8 cellular contexts compared by ENCODE assay signal in the genomic region with DNA sequence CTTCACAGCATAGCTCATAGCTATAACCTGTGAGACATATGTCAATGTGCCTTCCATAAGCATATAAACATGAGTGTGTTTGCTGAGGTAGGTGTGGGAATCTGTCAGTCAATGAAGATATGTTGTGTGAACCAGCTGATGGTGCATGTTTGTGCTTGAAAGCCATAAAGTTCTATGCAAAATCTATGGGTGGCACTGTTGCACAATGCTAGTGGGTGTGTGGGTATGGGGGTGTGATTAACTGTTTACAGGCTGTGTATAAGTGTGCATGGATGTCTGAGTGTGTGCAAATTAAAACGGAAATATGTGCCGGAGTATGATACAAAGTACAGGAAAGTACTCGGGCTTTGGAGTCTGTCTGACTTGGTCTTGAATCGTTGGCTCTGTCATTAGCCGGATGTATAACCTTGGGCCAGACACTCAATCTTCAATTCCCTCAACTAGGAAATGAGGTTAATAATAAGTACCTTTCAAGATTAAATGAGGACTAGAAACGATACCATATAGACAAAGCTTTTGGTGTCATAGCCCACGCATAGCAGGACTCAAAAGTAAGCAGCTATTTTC. TPM values are rescaled to one million over a fixed set of nuclear protein-coding genes. Genes with fewer than 3 reads are reported as not detected.
DNase-seq lines count a peak whose midpoint lies in the region; FAIRE-seq and TF ChIP-seq lines count a peak whose summit lies in the region.

No MANE protein-coding gene starts in this region.

- no peaks in the 10 kb centered on the region for H3K9me3 Mint-ChIP-seq in T-helper 2 cell treated with Interferon-gamma antibody and Interleukin-4, amounts not matched to agents 5 μg/mL and 100 μg/mL, for 36 hours

- H3K4me3 ChIP-seq in cardiac fibroblast (replicated peaks in 1 of 2; ENCODE audit: low read depth in 2 of 2, low read length in 2 of 2), result no peak overlapping the region

- H3K27ac Mint-ChIP-seq in T-helper 2 cell treated with Interferon-gamma antibody and Interleukin-4, amounts not matched to agents 5 μg/mL and 100 μg/mL, for 36 hours, result peak overlapping the region; percentile 89

- TF ChIP-seq CTCF in cardiac fibroblast (IDR thresholded peaks at IDR 0.05; ENCODE audit: low read depth, low read length), result no peak

- H3K4me3 Mint-ChIP-seq in T-helper 2 cell treated with Interferon-gamma antibody and Interleukin-4, amounts not matched to agents 5 μg/mL and 100 μg/mL, for 36 hours, result peak overlapping the region; percentile 96

- H3K36me3 Mint-ChIP-seq in T-helper 2 cell treated with Interferon-gamma antibody and Interleukin-4, amounts not matched to agents 5 μg/mL and 100 μg/mL, for 36 hours (ENCODE audit: low read depth), result peaks cover 22% of the 10 kb centered on the region

- no peaks in the 10 kb centered on the region for H3K27me3 Mint-ChIP-seq in T-helper 2 cell treated with Interferon-gamma antibody and Interleukin-4, amounts not matched to agents 5 μg/mL and 100 μg/mL, for 36 hours (ENCODE audit: low read depth)

- FAIRE-seq in RCC 7860 (lab: Jason Lieb, UNC), result no peak

- in situ Hi-C loops in G401 (cut with HindIII; ENCODE audit: low sequenced_read_pairs), result no loop called here

- DNase-seq in G401 (ENCODE audit: low spot score), result peak; percentile 55
- DNase-seq in Kasumi-1 (lab: John Stamatoyannopoulos, UW), result peak; percentile 68 to 78
- peak; percentile 72 for DNase-seq in T-helper 2 cell treated with Interferon-gamma antibody and Interleukin-4, amounts not matched to agents 5 μg/mL and 100 μg/mL, for 36 hours (ENCODE audit: low spot score)
- peak; percentile 47 to 64 for DNase-seq in cardiac fibroblast (ENCODE audit: low read depth in 2 of 2)
- DNase-seq in left kidney (ENCODE audit: low read depth, low spot score), result peak; percentile 66
- DNase-seq in stimulated activated CD4-positive, alpha-beta T cell treated with anti-CD3 and anti-CD28 coated beads, Interleukin-4, amount 100 ng/mL, for 4 hours, result peak; percentile 16 to 68
- no peak for DNase-seq in hepatic stellate cell (ENCODE audit: low spot score)
- DNase-seq in RCC 7860 (ENCODE audit: low spot score), result no peak

- peaks cover 63% of the 10 kb centered on the region for H3K4me1 Mint-ChIP-seq in T-helper 2 cell treated with Interferon-gamma antibody and Interleukin-4, amounts not matched to agents 5 μg/mL and 100 μg/mL, for 36 hours (ENCODE audit: low read depth)

RNA-seq across cellular contexts. Expression of gene ATP2B4, which starts 0.9 kb away (rescaled TPM):
- 5.4 and 6.7 TPM in 2 replicates for total RNA-seq in G401 (2014; rRNA removed; shearing (Covaris generic))

Comparison
In these comparisons a context has a peak if more than half of its experiments do, and no peak if none do; other contexts are left out.
1. DNase-seq: peak in G401 (single experiment), Kasumi-1 (2 of 2), T-helper 2 cell treated with Interferon-gamma antibody and Interleukin-4, amounts not matched to agents 5 μg/mL and 100 μg/mL, for 36 hours (single experiment), cardiac fibroblast (2 of 2), left kidney (single experiment) and stimulated activated CD4-positive, alpha-beta T cell treated with anti-CD3 and anti-CD28 coated beads, Interleukin-4, amount 100 ng/mL, for 4 hours (2 of 2); none in hepatic stellate cell (single experiment) and RCC 7860 (single experiment).